ENCODE assay signal across 1 cellular context in genomic region chr10:15172306-15172840, GRCh38.
TF ChIP-seq lines count a peak whose summit lies in the region.

No MANE protein-coding gene starts in this region.

TF ChIP-seq in HEK293, 187 proteins besides CTCF, POLR2A, EP300 and RAD21:
- TF ChIP-seq PRDM4 (tag by site-specific recombination; IDR thresholded peaks at IDR 0.05) = peak; percentile 85
- no peak for TF ChIP-seq MZF1 (tag by site-specific recombination; IDR thresholded peaks at IDR 0.05; ENCODE audit: borderline replicate concordance)
